Comparison of ENCODE assay signal across 1 cellular context in the genomic region with DNA sequence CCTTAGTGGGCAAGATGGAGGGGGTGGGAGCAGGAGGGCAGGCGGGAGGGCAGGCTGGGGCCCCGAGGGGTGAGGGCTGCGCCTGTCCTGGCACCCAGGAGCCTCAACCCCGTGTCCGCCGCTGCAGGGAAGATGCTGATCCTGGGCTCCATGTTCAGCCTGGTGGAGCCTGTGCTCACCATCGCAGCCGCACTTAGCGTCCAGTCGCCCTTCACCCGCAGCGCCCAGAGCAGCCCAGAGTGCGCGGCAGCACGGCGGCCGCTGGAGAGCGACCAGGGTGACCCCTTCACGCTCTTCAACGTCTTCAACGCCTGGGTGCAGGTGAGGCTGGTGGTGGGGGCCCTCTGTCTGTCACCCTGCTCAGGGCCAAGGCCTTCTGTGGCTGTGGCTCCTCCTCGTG.
TF ChIP-seq lines count a peak whose summit lies in the region.

No MANE protein-coding gene starts in this region.

TF ChIP-seq in K562, 482 proteins besides CTCF, POLR2A, EP300 and RAD21:
- TF ChIP-seq MTF1 (CRISPR knock-in tag; IDR thresholded peaks at IDR 0.05; ENCODE audit: borderline replicate concordance) (no peak), RBM22 (IDR thresholded peaks at IDR 0.05; ENCODE audit: low read depth, low read length, poor library complexity, severe bottlenecking) (peak; percentile 31), SRSF9 (IDR thresholded peaks at IDR 0.05; ENCODE audit: borderline replicate concordance, low read depth, low read length) (no peak), POLR2G (IDR thresholded peaks at IDR 0.05; ENCODE audit: low read depth, low read length) (peak; percentile 42), RBFOX2 (IDR thresholded peaks at IDR 0.05; ENCODE audit: low read depth, low read length) (0 out of 2 replicates have a peak, but pooled peaks have one; percentile 8), CHD2 (IDR thresholded peaks at IDR 0.05; ENCODE audit: low read depth, low read length) (no peak), ZFPM2 (CRISPR knock-in tag; IDR thresholded peaks at IDR 0.05) (no peak), EP400 (IDR thresholded peaks at IDR 0.05) (no peak), PHF21A (IDR thresholded peaks at IDR 0.05; ENCODE audit: borderline replicate concordance, low read depth) (no peak)
- TF ChIP-seq, protein P1, sequence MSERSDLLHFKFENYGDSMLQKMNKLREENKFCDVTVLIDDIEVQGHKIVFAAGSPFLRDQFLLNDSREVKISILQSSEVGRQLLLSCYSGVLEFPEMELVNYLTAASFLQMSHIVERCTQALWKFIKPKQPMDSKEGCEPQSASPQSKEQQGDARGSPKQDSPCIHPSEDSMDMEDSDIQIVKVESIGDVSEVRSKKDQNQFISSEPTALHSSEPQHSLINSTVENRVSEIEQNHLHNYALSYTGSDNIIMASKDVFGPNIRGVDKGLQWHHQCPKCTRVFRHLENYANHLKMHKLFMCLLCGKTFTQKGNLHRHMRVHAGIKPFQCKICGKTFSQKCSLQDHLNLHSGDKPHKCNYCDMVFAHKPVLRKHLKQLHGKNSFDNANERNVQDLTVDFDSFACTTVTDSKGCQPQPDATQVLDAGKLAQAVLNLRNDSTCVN (CRISPR knock-in tag; IDR thresholded peaks at IDR 0.05): no peak
